ENCODE assay signal across 11 cellular contexts in the genomic region with DNA sequence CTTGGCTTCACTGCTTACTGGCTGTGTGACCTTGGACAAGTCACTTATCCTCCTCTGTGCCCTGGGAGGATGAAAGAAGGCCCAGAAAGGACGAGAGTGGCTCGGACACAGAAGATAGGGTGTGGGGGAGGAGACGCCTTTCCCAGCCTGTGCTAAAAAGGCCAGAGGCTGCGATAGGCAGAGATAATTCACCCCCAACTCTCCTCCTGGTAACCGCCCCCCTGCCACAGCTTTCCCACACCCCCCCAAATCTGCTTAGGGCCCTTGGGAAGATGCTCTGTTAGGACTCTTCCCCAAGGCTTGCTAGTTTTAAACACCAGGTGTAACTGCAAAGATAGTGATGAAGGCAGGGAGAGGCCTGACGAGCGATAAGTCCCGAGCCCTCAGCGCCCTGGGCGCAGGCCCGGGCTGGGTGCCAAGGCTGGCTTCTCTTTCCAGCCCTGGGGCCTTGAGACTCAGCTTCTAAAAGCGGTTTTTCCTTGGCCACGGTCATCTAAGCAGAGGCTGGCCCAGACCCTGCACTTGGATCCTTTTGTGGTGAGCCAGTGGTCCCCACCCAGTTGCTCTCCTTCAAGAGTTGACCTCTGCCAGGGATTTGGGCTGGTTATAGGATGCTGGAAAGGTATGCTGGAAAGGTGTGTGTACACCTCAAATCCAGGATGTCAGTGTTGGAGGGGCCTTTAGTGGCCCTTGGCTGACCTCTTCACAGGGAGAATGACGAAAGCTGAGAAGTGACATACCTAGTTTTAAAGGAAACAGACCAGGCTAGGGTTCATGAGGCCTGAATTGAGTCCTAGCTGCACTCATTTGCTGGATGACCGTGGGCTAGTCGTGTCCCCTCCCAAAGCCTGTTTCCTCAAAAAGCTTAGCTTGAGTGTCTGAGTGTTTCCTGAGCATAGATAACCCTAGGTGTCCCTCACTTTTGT. TPM values are rescaled to one million over a fixed set of nuclear protein-coding genes. Genes with fewer than 3 reads are reported as not detected.
DNase-seq lines count a peak whose midpoint lies in the region; ATAC-seq, FAIRE-seq and TF ChIP-seq lines count a peak whose summit lies in the region.
"Had no signal": no experiment of that assay in that cellular context is flagged by ENCODE, and none has a peak within 500 bp of the region (broad histone marks: within the 10 kb centered on the region; RNA-seq: fewer than 3 reads in every experiment).

No MANE protein-coding gene starts in this region.

- H3K9me3 ChIP-seq in SK-N-MC (ENCODE audit: low read depth, low read length) (no peaks in the 10 kb centered on the region), gastrocnemius medialis (no peaks in the 10 kb centered on the region)

- H3K4me3 ChIP-seq in SK-N-MC (no peak overlapping the region), fibroblast of the aortic adventitia (ENCODE audit: low read depth, low read length) (no peak overlapping the region), gastrocnemius medialis (no peak overlapping the region)

- TF ChIP-seq CTCF in fibroblast of the aortic adventitia (IDR thresholded peaks at IDR 0.05; ENCODE audit: insufficient read depth, low read length), result no peak
- TF ChIP-seq CTCF in gastrocnemius medialis (IDR thresholded peaks at IDR 0.05 in 4 of 5, conservative IDR thresholded peaks at IDR 0.05 in 1 of 5), result no peak

- no peak for TF ChIP-seq POLR2A in gastrocnemius medialis (IDR thresholded peaks at IDR 0.05)

- in situ Hi-C loops in gastrocnemius medialis (cut with MboI; ENCODE audit: low sequenced_read_pairs in 4 of 4), result no loop called here

- H3K27ac ChIP-seq in SK-N-MC, result peak overlapping the region; percentile 89; the same call in 1 of the 2 replicates
- H3K27ac ChIP-seq in gastrocnemius medialis, result peak overlapping the region; percentile 85 to 93 (median 91)

- peak in 1 of 2 donors; percentile 13 for ATAC-seq in gastrocnemius medialis

- intact Hi-C loops in gastrocnemius medialis (cut with DNase I; ENCODE audit: low total_unique reads), result no loop called here

- DNase-seq in EH (ENCODE audit: low read depth) (peak; percentile 47), SK-N-MC (ENCODE audit: low read depth, low spot score) (no peak), fibroblast of the aortic adventitia (ENCODE audit: low read depth) (peak; percentile 87), gastrocnemius medialis (peak in 1 of 2 donors; percentile 78), GOT3 (lab: John Stamatoyannopoulos, UW) (no peak), NCI-H2081 treated with DMSO at 0.1 percent for 48 hours (lab: John Stamatoyannopoulos, UW) (no peak), frontal cortex (ENCODE audit: low spot score in 2 of 2) (no peak)
- DNase-seq in activated effector memory CD4-positive, alpha-beta T cell treated with Interleukin-2 at 50 U/mL for 16 hours, result no peak
- DNase-seq: activated CD8-positive, alpha-beta memory T cell treated with anti-CD3 and anti-CD28 coated beads, Interleukin-2, amount 50 U/mL, for 48 hours; DMS153; effector CD8-positive, alpha-beta T cell had no signal

- peaks cover 32 to 38% of the 10 kb centered on the region in 2 donors for H3K4me1 ChIP-seq in gastrocnemius medialis

- H3K36me3 ChIP-seq in SK-N-MC (ENCODE audit: insufficient read depth, low read length), result no peaks in the 10 kb centered on the region
- H3K36me3 ChIP-seq in gastrocnemius medialis, result no peaks in the 10 kb centered on the region

- H3K27me3 ChIP-seq in gastrocnemius medialis, result no peaks in the 10 kb centered on the region

- no peak for FAIRE-seq in frontal cortex (lab: Jason Lieb, UNC)

- no peak overlapping the region for H3K9ac ChIP-seq in SK-N-MC (ENCODE audit: insufficient read length)

RNA-seq across cellular contexts. Expression of a gene that starts 3.4 kb away (rescaled TPM):
- 59.3 and 85.4 TPM in 2 replicates for total RNA-seq in fibroblast of the aortic adventitia (ENCODE audit: low replicate concordance)
- 10 to 100 TPM in 2 of 4 donors, 1 to 10 TPM in 2; 4.7 to 18.8 (median 11.0) TPM for total RNA-seq in gastrocnemius medialis
- total RNA-seq in frontal cortex, result 68.9 TPM

RNA-seq across cellular contexts. Expression of a gene that starts 11.9 kb away (rescaled TPM):
- total RNA-seq in fibroblast of the aortic adventitia (ENCODE audit: low replicate concordance) (0.65 and 0.90 TPM in 2 replicates), gastrocnemius medialis (100 to 1,000 TPM; 227 to 385 (median 292) TPM), frontal cortex (not detected)

RNA-seq across cellular contexts. Expression of a gene that starts 24.0 kb away (rescaled TPM):
- total RNA-seq in fibroblast of the aortic adventitia (ENCODE audit: low replicate concordance) (1.6 and 5.1 TPM in 2 replicates), gastrocnemius medialis (1 to 10 TPM in 1 of 4 donors, under 1 TPM in 2, not detected in 1; 0.04 to 3.8 (median 0.31) TPM), frontal cortex (21.2 TPM)

RNA-seq across cellular contexts. Expression of a gene that starts 47.5 kb away (rescaled TPM):
- total RNA-seq in fibroblast of the aortic adventitia (ENCODE audit: low replicate concordance), result 2,633 and 16,513 TPM in 2 replicates
- 1 to 10 TPM; 1.7 to 9.5 (median 5.1) TPM for total RNA-seq in gastrocnemius medialis
- total RNA-seq in frontal cortex, result 26.1 TPM

RNA-seq across cellular contexts. Expression of a gene that starts 58.8 kb away (rescaled TPM):
- total RNA-seq in fibroblast of the aortic adventitia (ENCODE audit: low replicate concordance) (13.2 and 37.8 TPM in 2 replicates), gastrocnemius medialis (100 to 1,000 TPM; 111 to 335 (median 124) TPM), frontal cortex (11.8 TPM)

Comparison
In these comparisons a context has a peak if more than half of its experiments do, and no peak if none do; other contexts are left out.
1. DNase-seq: peak in EH (single experiment) and fibroblast of the aortic adventitia (single experiment); none in SK-N-MC (single experiment), activated effector memory CD4-positive, alpha-beta T cell treated with Interleukin-2 at 50 U/mL for 16 hours (single experiment), GOT3 (single experiment), NCI-H2081 treated with DMSO at 0.1 percent for 48 hours (single experiment) and frontal cortex (0 of 2).
2. RNA of a gene that starts 11.9 kb away (total RNA-seq): 227 to 385 TPM in gastrocnemius medialis; 0.65 to 0.90 TPM in fibroblast of the aortic adventitia and not detected in frontal cortex (single experiment); every median in the first group is over 100 times any median in the second.